Comparison of ENCODE assay signal across 1 cellular context in the genomic region with DNA sequence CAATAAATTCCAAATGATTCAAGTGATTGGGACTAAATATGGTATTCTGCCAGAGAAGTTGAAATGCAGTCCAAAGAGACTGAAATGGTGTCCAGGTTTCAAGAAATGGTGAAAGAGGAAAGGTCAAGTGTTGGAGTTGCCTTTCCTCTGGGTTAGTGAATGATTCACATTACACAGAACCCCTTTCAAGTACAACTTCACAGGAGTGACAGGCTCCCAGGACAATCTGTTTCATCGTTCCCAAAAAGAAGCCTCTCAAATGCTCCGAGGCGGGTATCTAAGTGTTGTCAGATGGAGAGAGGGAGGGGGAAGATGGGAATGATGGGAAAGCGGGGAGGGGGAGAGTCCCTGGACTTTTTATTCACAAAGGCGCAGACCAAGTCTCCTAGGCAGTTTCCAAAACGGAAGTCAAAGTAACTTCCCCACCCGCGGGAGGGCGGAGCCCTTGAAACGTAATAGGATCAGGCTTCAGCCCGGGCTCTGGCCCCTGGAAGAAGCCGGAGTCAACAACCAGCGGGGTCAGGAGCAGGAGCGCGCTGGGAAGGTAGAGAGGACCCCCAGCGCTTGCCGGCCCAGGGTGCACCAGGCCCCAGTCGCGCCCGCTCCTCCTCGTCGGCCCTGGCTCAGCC.
TF ChIP-seq lines count a peak whose summit lies in the region.

No MANE protein-coding gene starts in this region.

TF ChIP-seq in HepG2, 621 proteins besides CTCF, POLR2A, EP300 and RAD21 (continued from another document and continues in another):
- TF ChIP-seq, protein P1, sequence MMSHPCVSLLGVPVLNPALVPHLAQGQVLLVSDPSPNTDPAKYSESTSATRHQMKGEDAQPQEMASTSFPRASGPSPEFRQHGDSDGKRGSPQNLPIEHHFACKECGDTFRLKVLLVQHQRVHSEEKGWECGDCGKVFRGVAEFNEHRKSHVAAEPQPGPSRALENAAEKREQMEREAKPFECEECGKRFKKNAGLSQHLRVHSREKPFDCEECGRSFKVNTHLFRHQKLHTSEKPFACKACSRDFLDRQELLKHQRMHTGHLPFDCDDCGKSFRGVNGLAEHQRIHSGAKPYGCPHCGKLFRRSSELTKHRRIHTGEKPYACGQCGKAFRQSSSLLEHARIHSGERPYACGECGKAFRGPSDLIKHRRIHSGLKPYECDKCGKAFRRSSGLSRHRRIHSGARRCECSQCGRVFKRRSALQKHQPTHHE (CRISPR knock-in tag; IDR thresholded peaks at IDR 0.05; ENCODE audit: borderline replicate concordance) = peak; percentile 56; the same call in 1 of the 2 replicates
- TF ChIP-seq, protein P2, sequence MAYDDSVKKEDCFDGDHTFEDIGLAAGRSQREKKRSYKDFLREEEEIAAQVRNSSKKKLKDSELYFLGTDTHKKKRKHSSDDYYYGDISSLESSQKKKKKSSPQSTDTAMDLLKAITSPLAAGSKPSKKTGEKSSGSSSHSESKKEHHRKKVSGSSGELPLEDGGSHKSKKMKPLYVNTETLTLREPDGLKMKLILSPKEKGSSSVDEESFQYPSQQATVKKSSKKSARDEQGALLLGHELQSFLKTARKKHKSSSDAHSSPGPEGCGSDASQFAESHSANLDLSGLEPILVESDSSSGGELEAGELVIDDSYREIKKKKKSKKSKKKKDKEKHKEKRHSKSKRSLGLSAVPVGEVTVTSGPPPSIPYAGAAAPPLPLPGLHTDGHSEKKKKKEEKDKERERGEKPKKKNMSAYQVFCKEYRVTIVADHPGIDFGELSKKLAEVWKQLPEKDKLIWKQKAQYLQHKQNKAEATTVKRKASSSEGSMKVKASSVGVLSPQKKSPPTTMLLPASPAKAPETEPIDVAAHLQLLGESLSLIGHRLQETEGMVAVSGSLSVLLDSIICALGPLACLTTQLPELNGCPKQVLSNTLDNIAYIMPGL (CRISPR knock-in tag; IDR thresholded peaks at IDR 0.05; ENCODE audit: borderline replicate concordance in 1 of 2, low read depth in 1 of 2) = peak in 1 of 2 experiments; percentile 12; a peak in 1 of 4 replicates
- TF ChIP-seq JUN (CRISPR knock-in tag; IDR thresholded peaks at IDR 0.05) = no peak
- TF ChIP-seq RNF2 (conservative IDR thresholded peaks at IDR 0.05; ENCODE audit: low read depth) = no peak
- TF ChIP-seq NR2C2 (CRISPR knock-in tag; IDR thresholded peaks at IDR 0.05; ENCODE audit: borderline replicate concordance) = no peak
- TF ChIP-seq PTBP1 (IDR thresholded peaks at IDR 0.05; ENCODE audit: low read depth, low read length, poor library complexity, severe bottlenecking) = no peak
- TF ChIP-seq ERF (CRISPR knock-in tag; IDR thresholded peaks at IDR 0.05) = peak; percentile 41; the same call in 1 of the 2 replicates
- peak; percentile 66 for TF ChIP-seq SAP130 (CRISPR knock-in tag; IDR thresholded peaks at IDR 0.05; ENCODE audit: low read depth)
- TF ChIP-seq FOXO1 (CRISPR knock-in tag; IDR thresholded peaks at IDR 0.05) = peak; percentile 51; the same call in 1 of the 2 replicates
- TF ChIP-seq ZNF205 (CRISPR knock-in tag; IDR thresholded peaks at IDR 0.05) = no peak
- TF ChIP-seq KMT2B (CRISPR knock-in tag; IDR thresholded peaks at IDR 0.05) = no peak
- TF ChIP-seq, protein P3, sequence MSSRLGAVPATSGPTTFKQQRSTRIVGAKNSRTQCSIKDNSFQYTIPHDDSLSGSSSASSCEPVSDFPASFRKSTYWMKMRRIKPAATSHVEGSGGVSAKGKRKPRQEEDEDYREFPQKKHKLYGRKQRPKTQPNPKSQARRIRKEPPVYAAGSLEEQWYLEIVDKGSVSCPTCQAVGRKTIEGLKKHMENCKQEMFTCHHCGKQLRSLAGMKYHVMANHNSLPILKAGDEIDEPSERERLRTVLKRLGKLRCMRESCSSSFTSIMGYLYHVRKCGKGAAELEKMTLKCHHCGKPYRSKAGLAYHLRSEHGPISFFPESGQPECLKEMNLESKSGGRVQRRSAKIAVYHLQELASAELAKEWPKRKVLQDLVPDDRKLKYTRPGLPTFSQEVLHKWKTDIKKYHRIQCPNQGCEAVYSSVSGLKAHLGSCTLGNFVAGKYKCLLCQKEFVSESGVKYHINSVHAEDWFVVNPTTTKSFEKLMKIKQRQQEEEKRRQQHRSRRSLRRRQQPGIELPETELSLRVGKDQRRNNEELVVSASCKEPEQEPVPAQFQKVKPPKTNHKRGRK (CRISPR knock-in tag; IDR thresholded peaks at IDR 0.05) = no peak
- TF ChIP-seq FOXA3 (CRISPR knock-in tag; IDR thresholded peaks at IDR 0.05) = peak; percentile 43
- TF ChIP-seq, protein P4, sequence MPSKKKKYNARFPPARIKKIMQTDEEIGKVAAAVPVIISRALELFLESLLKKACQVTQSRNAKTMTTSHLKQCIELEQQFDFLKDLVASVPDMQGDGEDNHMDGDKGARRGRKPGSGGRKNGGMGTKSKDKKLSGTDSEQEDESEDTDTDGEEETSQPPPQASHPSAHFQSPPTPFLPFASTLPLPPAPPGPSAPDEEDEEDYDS (CRISPR knock-in tag; IDR thresholded peaks at IDR 0.05) = peak; percentile 72
- TF ChIP-seq, protein P5, sequence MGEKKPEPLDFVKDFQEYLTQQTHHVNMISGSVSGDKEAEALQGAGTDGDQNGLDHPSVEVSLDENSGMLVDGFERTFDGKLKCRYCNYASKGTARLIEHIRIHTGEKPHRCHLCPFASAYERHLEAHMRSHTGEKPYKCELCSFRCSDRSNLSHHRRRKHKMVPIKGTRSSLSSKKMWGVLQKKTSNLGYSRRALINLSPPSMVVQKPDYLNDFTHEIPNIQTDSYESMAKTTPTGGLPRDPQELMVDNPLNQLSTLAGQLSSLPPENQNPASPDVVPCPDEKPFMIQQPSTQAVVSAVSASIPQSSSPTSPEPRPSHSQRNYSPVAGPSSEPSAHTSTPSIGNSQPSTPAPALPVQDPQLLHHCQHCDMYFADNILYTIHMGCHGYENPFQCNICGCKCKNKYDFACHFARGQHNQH (CRISPR knock-in tag; IDR thresholded peaks at IDR 0.05) = peak; percentile 68; the same call in 1 of the 2 replicates
- TF ChIP-seq FOXK2 (IDR thresholded peaks at IDR 0.05) = no peak
- TF ChIP-seq ZNF878 (CRISPR knock-in tag; IDR thresholded peaks at IDR 0.05) = 0 out of 2 replicates have a peak, but pooled peaks have one; percentile 14
- peak; percentile 79 for TF ChIP-seq ZNF143 (CRISPR knock-in tag; IDR thresholded peaks at IDR 0.05)
- peak; percentile 39; the same call in 1 of the 2 replicates for TF ChIP-seq SIX1 (CRISPR knock-in tag; IDR thresholded peaks at IDR 0.05; ENCODE audit: borderline replicate concordance)
- TF ChIP-seq, protein P6, sequence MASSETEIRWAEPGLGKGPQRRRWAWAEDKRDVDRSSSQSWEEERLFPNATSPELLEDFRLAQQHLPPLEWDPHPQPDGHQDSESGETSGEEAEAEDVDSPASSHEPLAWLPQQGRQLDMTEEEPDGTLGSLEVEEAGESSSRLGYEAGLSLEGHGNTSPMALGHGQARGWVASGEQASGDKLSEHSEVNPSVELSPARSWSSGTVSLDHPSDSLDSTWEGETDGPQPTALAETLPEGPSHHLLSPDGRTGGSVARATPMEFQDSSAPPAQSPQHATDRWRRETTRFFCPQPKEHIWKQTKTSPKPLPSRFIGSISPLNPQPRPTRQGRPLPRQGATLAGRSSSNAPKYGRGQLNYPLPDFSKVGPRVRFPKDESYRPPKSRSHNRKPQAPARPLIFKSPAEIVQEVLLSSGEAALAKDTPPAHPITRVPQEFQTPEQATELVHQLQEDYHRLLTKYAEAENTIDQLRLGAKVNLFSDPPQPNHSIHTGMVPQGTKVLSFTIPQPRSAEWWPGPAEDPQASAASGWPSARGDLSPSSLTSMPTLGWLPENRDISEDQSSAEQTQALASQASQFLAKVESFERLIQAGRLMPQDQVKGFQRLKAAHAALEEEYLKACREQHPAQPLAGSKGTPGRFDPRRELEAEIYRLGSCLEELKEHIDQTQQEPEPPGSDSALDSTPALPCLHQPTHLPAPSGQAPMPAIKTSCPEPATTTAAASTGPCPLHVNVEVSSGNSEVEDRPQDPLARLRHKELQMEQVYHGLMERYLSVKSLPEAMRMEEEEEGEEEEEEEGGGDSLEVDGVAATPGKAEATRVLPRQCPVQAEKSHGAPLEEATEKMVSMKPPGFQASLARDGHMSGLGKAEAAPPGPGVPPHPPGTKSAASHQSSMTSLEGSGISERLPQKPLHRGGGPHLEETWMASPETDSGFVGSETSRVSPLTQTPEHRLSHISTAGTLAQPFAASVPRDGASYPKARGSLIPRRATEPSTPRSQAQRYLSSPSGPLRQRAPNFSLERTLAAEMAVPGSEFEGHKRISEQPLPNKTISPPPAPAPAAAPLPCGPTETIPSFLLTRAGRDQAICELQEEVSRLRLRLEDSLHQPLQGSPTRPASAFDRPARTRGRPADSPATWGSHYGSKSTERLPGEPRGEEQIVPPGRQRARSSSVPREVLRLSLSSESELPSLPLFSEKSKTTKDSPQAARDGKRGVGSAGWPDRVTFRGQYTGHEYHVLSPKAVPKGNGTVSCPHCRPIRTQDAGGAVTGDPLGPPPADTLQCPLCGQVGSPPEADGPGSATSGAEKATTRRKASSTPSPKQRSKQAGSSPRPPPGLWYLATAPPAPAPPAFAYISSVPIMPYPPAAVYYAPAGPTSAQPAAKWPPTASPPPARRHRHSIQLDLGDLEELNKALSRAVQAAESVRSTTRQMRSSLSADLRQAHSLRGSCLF (CRISPR knock-in tag; IDR thresholded peaks at IDR 0.05; ENCODE audit: borderline replicate concordance) = 0 out of 2 replicates have a peak, but pooled peaks have one; percentile 29
- TF ChIP-seq ZNF431 (CRISPR knock-in tag; IDR thresholded peaks at IDR 0.05; ENCODE audit: borderline replicate concordance, low read depth) = no peak
- peak; percentile 74; the same call in 1 of the 2 replicates for TF ChIP-seq TEAD2 (CRISPR knock-in tag; IDR thresholded peaks at IDR 0.05)
- TF ChIP-seq CBX5 (CRISPR knock-in tag; IDR thresholded peaks at IDR 0.05; ENCODE audit: borderline replicate concordance) = no peak
- no peak for TF ChIP-seq ZNF136 (CRISPR knock-in tag; IDR thresholded peaks at IDR 0.05; ENCODE audit: low read depth)
- TF ChIP-seq, protein P7, sequence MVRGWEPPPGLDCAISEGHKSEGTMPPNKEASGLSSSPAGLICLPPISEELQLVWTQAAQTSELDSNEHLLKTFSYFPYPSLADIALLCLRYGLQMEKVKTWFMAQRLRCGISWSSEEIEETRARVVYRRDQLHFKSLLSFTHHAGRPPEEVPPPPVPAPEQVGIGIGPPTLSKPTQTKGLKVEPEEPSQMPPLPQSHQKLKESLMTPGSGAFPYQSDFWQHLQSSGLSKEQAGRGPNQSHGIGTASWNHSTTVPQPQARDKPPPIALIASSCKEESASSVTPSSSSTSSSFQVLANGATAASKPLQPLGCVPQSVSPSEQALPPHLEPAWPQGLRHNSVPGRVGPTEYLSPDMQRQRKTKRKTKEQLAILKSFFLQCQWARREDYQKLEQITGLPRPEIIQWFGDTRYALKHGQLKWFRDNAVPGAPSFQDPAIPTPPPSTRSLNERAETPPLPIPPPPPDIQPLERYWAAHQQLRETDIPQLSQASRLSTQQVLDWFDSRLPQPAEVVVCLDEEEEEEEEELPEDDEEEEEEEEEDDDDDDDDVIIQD (CRISPR knock-in tag; IDR thresholded peaks at IDR 0.05; ENCODE audit: low read depth) = peak; percentile 61; the same call in 1 of the 2 replicates
- TF ChIP-seq PCBP1 (IDR thresholded peaks at IDR 0.05; ENCODE audit: borderline replicate concordance, low read depth, low read length) = peak; percentile 68; the same call in 1 of the 2 replicates
- TF ChIP-seq HES4 (CRISPR knock-in tag; IDR thresholded peaks at IDR 0.05; ENCODE audit: borderline replicate concordance) = peak; percentile 72; the same call in 1 of the 2 replicates
- no peak for TF ChIP-seq KDM3A (CRISPR knock-in tag; IDR thresholded peaks at IDR 0.05; ENCODE audit: low read depth)
- TF ChIP-seq, protein P8, sequence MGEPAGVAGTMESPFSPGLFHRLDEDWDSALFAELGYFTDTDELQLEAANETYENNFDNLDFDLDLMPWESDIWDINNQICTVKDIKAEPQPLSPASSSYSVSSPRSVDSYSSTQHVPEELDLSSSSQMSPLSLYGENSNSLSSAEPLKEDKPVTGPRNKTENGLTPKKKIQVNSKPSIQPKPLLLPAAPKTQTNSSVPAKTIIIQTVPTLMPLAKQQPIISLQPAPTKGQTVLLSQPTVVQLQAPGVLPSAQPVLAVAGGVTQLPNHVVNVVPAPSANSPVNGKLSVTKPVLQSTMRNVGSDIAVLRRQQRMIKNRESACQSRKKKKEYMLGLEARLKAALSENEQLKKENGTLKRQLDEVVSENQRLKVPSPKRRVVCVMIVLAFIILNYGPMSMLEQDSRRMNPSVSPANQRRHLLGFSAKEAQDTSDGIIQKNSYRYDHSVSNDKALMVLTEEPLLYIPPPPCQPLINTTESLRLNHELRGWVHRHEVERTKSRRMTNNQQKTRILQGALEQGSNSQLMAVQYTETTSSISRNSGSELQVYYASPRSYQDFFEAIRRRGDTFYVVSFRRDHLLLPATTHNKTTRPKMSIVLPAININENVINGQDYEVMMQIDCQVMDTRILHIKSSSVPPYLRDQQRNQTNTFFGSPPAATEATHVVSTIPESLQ (CRISPR knock-in tag; conservative IDR thresholded peaks at IDR 0.05) = no peak
- no peak for TF ChIP-seq TAF15 (IDR thresholded peaks at IDR 0.05; ENCODE audit: low read depth, low read length, poor library complexity, severe bottlenecking)
- TF ChIP-seq ZNF589 (CRISPR knock-in tag; conservative IDR thresholded peaks at IDR 0.05) = no peak
- TF ChIP-seq ZFYVE20 (CRISPR knock-in tag; IDR thresholded peaks at IDR 0.05; ENCODE audit: borderline replicate concordance, low read depth) = no peak
- TF ChIP-seq, protein P9, sequence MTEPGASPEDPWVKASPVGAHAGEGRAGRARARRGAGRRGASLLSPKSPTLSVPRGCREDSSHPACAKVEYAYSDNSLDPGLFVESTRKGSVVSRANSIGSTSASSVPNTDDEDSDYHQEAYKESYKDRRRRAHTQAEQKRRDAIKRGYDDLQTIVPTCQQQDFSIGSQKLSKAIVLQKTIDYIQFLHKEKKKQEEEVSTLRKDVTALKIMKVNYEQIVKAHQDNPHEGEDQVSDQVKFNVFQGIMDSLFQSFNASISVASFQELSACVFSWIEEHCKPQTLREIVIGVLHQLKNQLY (CRISPR knock-in tag; IDR thresholded peaks at IDR 0.05) = no peak
- TF ChIP-seq, protein P10, sequence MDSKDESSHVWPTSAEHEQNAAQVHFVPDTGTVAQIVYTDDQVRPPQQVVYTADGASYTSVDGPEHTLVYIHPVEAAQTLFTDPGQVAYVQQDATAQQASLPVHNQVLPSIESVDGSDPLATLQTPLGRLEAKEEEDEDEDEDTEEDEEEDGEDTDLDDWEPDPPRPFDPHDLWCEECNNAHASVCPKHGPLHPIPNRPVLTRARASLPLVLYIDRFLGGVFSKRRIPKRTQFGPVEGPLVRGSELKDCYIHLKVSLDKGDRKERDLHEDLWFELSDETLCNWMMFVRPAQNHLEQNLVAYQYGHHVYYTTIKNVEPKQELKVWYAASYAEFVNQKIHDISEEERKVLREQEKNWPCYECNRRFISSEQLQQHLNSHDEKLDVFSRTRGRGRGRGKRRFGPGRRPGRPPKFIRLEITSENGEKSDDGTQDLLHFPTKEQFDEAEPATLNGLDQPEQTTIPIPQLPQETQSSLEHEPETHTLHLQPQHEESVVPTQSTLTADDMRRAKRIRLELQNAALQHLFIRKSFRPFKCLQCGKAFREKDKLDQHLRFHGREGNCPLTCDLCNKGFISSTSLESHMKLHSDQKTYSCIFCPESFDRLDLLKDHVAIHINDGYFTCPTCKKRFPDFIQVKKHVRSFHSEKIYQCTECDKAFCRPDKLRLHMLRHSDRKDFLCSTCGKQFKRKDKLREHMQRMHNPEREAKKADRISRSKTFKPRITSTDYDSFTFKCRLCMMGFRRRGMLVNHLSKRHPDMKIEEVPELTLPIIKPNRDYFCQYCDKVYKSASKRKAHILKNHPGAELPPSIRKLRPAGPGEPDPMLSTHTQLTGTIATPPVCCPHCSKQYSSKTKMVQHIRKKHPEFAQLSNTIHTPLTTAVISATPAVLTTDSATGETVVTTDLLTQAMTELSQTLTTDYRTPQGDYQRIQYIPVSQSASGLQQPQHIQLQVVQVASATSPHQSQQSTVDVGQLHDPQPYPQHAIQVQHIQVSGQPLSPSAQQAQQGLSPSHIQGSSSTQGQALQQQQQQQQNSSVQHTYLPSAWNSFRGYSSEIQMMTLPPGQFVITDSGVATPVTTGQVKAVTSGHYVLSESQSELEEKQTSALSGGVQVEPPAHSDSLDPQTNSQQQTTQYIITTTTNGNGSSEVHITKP (CRISPR knock-in tag; IDR thresholded peaks at IDR 0.05; ENCODE audit: low read depth) = peak; percentile 89; the same call in 1 of the 2 replicates
- no peak for TF ChIP-seq GTF3A (CRISPR knock-in tag; conservative IDR thresholded peaks at IDR 0.05)
